8 cellular contexts compared by ENCODE assay signal in the genomic region with DNA sequence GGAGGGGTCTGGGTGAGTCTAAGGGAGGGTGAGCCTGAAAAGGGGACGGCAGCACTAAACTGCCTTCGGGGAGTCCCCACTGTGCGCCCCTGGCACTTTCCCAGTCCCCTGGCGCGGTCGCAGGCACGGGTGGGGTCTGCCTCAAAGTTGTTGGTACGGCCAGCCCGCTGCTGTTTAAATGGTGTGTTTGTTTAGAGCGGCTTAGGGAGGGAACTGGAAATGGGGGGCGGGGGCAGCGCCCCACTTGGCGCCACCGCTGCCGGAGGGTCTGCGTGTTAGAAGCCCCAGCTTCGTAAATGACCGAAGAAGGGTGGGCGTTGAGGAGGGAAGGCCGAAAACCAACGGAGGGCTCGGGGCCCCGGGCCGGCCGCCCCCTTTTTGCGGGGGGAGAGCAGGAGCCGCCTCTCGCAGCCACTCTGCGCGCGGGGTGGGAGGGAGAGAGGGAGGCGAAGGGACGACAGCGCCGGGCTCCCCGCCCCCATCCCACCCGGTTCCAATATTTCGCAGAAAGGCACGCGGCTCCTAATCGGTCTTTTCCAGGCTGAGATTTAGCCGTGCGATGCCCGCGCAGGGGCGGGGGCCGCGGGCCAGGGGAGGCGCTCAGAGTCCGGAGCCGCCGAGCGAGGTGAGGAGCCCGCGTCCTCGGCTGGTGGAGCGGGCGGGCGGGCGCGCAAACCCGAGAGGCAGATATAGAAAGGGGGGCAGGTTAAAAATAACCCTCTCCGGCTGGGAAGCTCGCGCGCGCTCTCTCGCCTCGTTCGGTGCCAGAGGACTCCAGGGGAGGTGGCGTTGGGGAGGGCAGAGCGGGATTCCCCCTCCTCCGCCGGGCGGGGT. TPM values are rescaled to one million over a fixed set of nuclear protein-coding genes. Genes with fewer than 3 reads are reported as not detected.
A peak's percentile ranks its signal among the peaks of the same experiment; 100 is the strongest.
DNase-seq lines count a peak whose midpoint lies in the region; ATAC-seq, FAIRE-seq and TF ChIP-seq lines count a peak whose summit lies in the region.

No MANE protein-coding gene starts in this region.

- peaks cover 99% of the 10 kb centered on the region for H4K20me1 ChIP-seq in BLaER1

- TF ChIP-seq CTCF in choroid plexus epithelial cell (conservative IDR thresholded peaks at IDR 0.05; ENCODE audit: low read depth, low read length): no peak
- no peak for TF ChIP-seq CTCF in kidney (IDR thresholded peaks at IDR 0.05; ENCODE audit: borderline replicate concordance, extremely low read depth, insufficient read depth)

- H3K9me3 ChIP-seq in BLaER1 (no peaks in the 10 kb centered on the region), T-helper 17 cell (ENCODE audit: control insufficient read depth, low read length, poor library complexity, severe bottlenecking) (no peaks in the 10 kb centered on the region), kidney (ENCODE audit: control insufficient read depth in 1 of 2, low read length in 2 of 2) (no peaks in the 10 kb centered on the region)

- H3K36me3 ChIP-seq in BLaER1 (peaks cover 16% of the 10 kb centered on the region), kidney (ENCODE audit: control insufficient read depth in 1 of 2, insufficient read depth in 2 of 2, low read length in 2 of 2) (no peaks in the 10 kb centered on the region)

- no peaks in the 10 kb centered on the region for H3K27me3 Mint-ChIP-seq in T-helper 17 cell

- H3K4me1 ChIP-seq in BLaER1 (peaks cover 79% of the 10 kb centered on the region), kidney (ENCODE audit: control insufficient read depth in 1 of 2, insufficient read depth in 1 of 2, low read depth in 1 of 2, low read length in 2 of 2) (peaks cover 4 to 29% of the 10 kb centered on the region in 2 donors)

- H3K27ac ChIP-seq in BLaER1: peak overlapping the region; percentile 38; the same call in 1 of the 2 replicates
- H3K27ac ChIP-seq in kidney (ENCODE audit: low read depth in 2 of 2, low read length in 2 of 2): peak overlapping the region; percentile 82 to 85

- H3K9ac ChIP-seq in BLaER1: peak overlapping the region; percentile 65; the same call in 1 of the 2 replicates
- peak overlapping the region; percentile 16 to 58 for H3K9ac ChIP-seq in kidney (ENCODE audit: low read length in 2 of 2)

- FAIRE-seq in kidney (lab: Jason Lieb, UNC): no peak

- ATAC-seq in T-helper 17 cell (peak; percentile 63), GM18909 (IDR thresholded peaks at IDR 0.05; ENCODE audit: poor library complexity, unreplicated experiment) (no peak), GM19455 (IDR thresholded peaks at IDR 0.05; ENCODE audit: unreplicated experiment) (no peak)

- H3K27me3 ChIP-seq in BLaER1: no peaks in the 10 kb centered on the region

- DNase-seq in HuH-7 (ENCODE audit: low spot score) (peak; percentile 44), T-helper 17 cell (peak; percentile 21 to 31 (median 26)), choroid plexus epithelial cell (ENCODE audit: low read depth) (peak; percentile 57), kidney (peak; percentile 92)
- DNase-seq in stimulated activated CD4-positive, alpha-beta T cell treated with anti-CD3 and anti-CD28 coated beads, Interleukin-2, amount 100 ng/mL, for 24 hours: peak; percentile 28 to 41

- H3K4me1 Mint-ChIP-seq in T-helper 17 cell: peaks cover 13% of the 10 kb centered on the region

- H3K4me2 ChIP-seq in BLaER1: peak overlapping the region; percentile 99

- peak overlapping the region; percentile 91 for H3K4me3 Mint-ChIP-seq in T-helper 17 cell

- H3K36me3 Mint-ChIP-seq in T-helper 17 cell (ENCODE audit: low read depth): no peaks in the 10 kb centered on the region

- peak overlapping the region; percentile 9 for H3K27ac Mint-ChIP-seq in T-helper 17 cell

- H3K4me3 ChIP-seq in BLaER1 (peak overlapping the region; percentile 71), choroid plexus epithelial cell (ENCODE audit: low read depth, low read length) (peak overlapping the region; percentile 53), kidney (ENCODE audit: low read length in 2 of 2) (peak overlapping the region in 1 of 2 donors; percentile 44)

- intact Hi-C loops in kidney (cut with DNase I): no loop called here

RNA-seq across cellular contexts. Expression of gene SREBF1, which starts 55.0 kb away (rescaled TPM):
- 100 to 1,000 TPM; 198 to 241 TPM for total RNA-seq in T-helper 17 cell
- 48.3 TPM for total RNA-seq in kidney
- polyA plus RNA-seq in kidney (ENCODE audit: insufficient read depth, low read depth, low replicate concordance): 37.6 TPM

Comparison
In these comparisons a context has a peak if more than half of its experiments do, and no peak if none do; other contexts are left out.
1. DNase-seq: peak in every context shown above with its lines; median percentile 92 in kidney; 57 in choroid plexus epithelial cell; 44 in HuH-7; 34 in stimulated activated CD4-positive, alpha-beta T cell treated with anti-CD3 and anti-CD28 coated beads, Interleukin-2, amount 100 ng/mL, for 24 hours; 26 in T-helper 17 cell.